ENCODE assay signal across 2 cellular contexts in the genomic region with DNA sequence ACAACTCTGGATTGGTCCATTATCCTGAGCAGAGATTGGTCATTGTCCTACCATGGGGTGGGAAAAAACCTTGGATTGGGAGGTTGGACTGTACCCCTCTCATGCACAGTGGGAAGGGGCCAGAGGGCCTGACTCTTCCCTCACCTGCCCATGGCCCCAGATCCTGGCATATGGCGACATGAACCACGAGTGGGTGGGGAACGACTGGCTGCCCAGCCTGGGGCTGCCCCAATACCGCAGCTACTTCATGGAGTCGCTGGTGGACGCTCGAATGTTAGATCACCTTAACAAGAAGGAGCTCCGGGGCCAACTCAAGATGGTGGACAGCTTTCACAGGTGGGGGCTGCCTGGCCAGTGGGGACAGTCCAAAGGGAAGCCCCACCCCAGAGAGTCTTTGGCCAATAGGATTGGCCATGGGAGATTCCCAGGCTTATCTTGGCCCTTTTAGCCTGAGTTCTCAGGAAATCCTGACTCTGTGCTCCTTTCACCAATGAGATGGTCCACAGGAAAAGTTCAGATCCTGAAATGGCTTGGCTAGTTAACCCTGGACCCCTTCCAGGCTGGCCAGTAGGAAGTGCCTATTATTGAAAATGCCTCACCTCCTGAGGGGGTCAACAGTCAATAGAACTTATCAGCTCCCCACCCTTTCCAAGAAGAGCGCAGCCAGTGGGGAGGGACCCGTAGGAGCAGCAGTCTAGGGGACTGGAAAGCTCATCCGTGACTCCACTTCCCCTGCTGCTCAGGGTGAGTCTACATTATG.
TF ChIP-seq lines count a peak whose summit lies in the region.

No MANE protein-coding gene starts in this region.

TF ChIP-seq in SK-N-SH, 30 proteins besides CTCF, POLR2A, EP300 and RAD21 (continued from another document):
- TF ChIP-seq, protein P1, sequence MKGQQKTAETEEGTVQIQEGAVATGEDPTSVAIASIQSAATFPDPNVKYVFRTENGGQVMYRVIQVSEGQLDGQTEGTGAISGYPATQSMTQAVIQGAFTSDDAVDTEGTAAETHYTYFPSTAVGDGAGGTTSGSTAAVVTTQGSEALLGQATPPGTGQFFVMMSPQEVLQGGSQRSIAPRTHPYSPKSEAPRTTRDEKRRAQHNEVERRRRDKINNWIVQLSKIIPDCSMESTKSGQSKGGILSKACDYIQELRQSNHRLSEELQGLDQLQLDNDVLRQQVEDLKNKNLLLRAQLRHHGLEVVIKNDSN (IDR thresholded peaks at IDR 0.05; ENCODE audit: borderline replicate concordance, low read depth): no peak
- no peak for TF ChIP-seq FOSL2 (IDR thresholded peaks at IDR 0.05; ENCODE audit: borderline replicate concordance, low read depth)
- TF ChIP-seq, protein P2, sequence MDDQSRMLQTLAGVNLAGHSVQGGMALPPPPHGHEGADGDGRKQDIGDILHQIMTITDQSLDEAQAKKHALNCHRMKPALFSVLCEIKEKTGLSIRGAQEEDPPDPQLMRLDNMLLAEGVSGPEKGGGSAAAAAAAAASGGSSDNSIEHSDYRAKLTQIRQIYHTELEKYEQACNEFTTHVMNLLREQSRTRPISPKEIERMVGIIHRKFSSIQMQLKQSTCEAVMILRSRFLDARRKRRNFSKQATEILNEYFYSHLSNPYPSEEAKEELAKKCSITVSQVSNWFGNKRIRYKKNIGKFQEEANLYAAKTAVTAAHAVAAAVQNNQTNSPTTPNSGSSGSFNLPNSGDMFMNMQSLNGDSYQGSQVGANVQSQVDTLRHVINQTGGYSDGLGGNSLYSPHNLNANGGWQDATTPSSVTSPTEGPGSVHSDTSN (IDR thresholded peaks at IDR 0.05): no peak
- TF ChIP-seq NRF1 (IDR thresholded peaks at IDR 0.05; ENCODE audit: low read depth, low read length): no peak
- TF ChIP-seq JUND (IDR thresholded peaks at IDR 0.05): no peak
- TF ChIP-seq MXI1 (IDR thresholded peaks at IDR 0.05; ENCODE audit: low read depth, low read length): no peak
- no peak for TF ChIP-seq GATA2 (CRISPR knock-in tag; IDR thresholded peaks at IDR 0.05)
- TF ChIP-seq RXRA (IDR thresholded peaks at IDR 0.05; ENCODE audit: borderline replicate concordance, low read depth): no peak
- TF ChIP-seq EZH2phosphoT487 (IDR thresholded peaks at IDR 0.05; ENCODE audit: borderline replicate concordance, low read depth): no peak
- no peak for TF ChIP-seq GABPA (IDR thresholded peaks at IDR 0.05; ENCODE audit: low read depth)
- TF ChIP-seq SIN3A (IDR thresholded peaks at IDR 0.05; ENCODE audit: borderline replicate concordance, low read depth, low read length): no peak
- TF ChIP-seq ELF1 (IDR thresholded peaks at IDR 0.05): no peak
- TF ChIP-seq, protein P3, sequence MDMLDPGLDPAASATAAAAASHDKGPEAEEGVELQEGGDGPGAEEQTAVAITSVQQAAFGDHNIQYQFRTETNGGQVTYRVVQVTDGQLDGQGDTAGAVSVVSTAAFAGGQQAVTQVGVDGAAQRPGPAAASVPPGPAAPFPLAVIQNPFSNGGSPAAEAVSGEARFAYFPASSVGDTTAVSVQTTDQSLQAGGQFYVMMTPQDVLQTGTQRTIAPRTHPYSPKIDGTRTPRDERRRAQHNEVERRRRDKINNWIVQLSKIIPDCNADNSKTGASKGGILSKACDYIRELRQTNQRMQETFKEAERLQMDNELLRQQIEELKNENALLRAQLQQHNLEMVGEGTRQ (IDR thresholded peaks at IDR 0.05; ENCODE audit: borderline replicate concordance, low read depth, low read length): no peak

TF ChIP-seq in SK-N-SH treated with all-trans-retinoic acid at 6 μM for 48 hours, 23 proteins besides CTCF, POLR2A, EP300 and RAD21 (continued from another document):
- TF ChIP-seq, protein P4, sequence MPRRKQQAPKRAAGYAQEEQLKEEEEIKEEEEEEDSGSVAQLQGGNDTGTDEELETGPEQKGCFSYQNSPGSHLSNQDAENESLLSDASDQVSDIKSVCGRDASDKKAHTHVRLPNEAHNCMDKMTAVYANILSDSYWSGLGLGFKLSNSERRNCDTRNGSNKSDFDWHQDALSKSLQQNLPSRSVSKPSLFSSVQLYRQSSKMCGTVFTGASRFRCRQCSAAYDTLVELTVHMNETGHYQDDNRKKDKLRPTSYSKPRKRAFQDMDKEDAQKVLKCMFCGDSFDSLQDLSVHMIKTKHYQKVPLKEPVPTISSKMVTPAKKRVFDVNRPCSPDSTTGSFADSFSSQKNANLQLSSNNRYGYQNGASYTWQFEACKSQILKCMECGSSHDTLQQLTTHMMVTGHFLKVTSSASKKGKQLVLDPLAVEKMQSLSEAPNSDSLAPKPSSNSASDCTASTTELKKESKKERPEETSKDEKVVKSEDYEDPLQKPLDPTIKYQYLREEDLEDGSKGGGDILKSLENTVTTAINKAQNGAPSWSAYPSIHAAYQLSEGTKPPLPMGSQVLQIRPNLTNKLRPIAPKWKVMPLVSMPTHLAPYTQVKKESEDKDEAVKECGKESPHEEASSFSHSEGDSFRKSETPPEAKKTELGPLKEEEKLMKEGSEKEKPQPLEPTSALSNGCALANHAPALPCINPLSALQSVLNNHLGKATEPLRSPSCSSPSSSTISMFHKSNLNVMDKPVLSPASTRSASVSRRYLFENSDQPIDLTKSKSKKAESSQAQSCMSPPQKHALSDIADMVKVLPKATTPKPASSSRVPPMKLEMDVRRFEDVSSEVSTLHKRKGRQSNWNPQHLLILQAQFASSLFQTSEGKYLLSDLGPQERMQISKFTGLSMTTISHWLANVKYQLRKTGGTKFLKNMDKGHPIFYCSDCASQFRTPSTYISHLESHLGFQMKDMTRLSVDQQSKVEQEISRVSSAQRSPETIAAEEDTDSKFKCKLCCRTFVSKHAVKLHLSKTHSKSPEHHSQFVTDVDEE (CRISPR knock-in tag; IDR thresholded peaks at IDR 0.05): no peak
- TF ChIP-seq BACH2 (CRISPR knock-in tag; IDR thresholded peaks at IDR 0.05; ENCODE audit: borderline replicate concordance): no peak
- TF ChIP-seq RARB (CRISPR knock-in tag; IDR thresholded peaks at IDR 0.05): no peak
- TF ChIP-seq ESRRG (CRISPR knock-in tag; IDR thresholded peaks at IDR 0.05): no peak
- TF ChIP-seq TOX (CRISPR knock-in tag; IDR thresholded peaks at IDR 0.05; ENCODE audit: borderline replicate concordance): no peak
- TF ChIP-seq ZNF565 (CRISPR knock-in tag; conservative IDR thresholded peaks at IDR 0.05; ENCODE audit: low read depth): no peak
- TF ChIP-seq, protein P5, sequence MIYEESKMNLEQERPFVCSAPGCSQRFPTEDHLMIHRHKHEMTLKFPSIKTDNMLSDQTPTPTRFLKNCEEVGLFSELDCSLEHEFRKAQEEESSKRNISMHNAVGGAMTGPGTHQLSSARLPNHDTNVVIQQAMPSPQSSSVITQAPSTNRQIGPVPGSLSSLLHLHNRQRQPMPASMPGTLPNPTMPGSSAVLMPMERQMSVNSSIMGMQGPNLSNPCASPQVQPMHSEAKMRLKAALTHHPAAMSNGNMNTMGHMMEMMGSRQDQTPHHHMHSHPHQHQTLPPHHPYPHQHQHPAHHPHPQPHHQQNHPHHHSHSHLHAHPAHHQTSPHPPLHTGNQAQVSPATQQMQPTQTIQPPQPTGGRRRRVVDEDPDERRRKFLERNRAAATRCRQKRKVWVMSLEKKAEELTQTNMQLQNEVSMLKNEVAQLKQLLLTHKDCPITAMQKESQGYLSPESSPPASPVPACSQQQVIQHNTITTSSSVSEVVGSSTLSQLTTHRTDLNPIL (CRISPR knock-in tag; IDR thresholded peaks at IDR 0.05; ENCODE audit: low read depth): no peak
- TF ChIP-seq PPARA (CRISPR knock-in tag; IDR thresholded peaks at IDR 0.05; ENCODE audit: borderline replicate concordance): no peak
- no peak for TF ChIP-seq ZFP30 (CRISPR knock-in tag; IDR thresholded peaks at IDR 0.05)
- TF ChIP-seq, protein P6, sequence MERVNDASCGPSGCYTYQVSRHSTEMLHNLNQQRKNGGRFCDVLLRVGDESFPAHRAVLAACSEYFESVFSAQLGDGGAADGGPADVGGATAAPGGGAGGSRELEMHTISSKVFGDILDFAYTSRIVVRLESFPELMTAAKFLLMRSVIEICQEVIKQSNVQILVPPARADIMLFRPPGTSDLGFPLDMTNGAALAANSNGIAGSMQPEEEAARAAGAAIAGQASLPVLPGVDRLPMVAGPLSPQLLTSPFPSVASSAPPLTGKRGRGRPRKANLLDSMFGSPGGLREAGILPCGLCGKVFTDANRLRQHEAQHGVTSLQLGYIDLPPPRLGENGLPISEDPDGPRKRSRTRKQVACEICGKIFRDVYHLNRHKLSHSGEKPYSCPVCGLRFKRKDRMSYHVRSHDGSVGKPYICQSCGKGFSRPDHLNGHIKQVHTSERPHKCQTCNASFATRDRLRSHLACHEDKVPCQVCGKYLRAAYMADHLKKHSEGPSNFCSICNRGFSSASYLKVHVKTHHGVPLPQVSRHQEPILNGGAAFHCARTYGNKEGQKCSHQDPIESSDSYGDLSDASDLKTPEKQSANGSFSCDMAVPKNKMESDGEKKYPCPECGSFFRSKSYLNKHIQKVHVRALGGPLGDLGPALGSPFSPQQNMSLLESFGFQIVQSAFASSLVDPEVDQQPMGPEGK (CRISPR knock-in tag; IDR thresholded peaks at IDR 0.05; ENCODE audit: borderline replicate concordance): no peak
- TF ChIP-seq, protein P7, sequence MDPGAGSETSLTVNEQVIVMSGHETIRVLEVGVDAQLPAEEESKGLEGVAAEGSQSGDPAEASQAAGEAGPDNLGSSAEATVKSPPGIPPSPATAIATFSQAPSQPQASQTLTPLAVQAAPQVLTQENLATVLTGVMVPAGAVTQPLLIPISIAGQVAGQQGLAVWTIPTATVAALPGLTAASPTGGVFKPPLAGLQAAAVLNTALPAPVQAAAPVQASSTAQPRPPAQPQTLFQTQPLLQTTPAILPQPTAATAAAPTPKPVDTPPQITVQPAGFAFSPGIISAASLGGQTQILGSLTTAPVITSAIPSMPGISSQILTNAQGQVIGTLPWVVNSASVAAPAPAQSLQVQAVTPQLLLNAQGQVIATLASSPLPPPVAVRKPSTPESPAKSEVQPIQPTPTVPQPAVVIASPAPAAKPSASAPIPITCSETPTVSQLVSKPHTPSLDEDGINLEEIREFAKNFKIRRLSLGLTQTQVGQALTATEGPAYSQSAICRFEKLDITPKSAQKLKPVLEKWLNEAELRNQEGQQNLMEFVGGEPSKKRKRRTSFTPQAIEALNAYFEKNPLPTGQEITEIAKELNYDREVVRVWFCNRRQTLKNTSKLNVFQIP (CRISPR knock-in tag; IDR thresholded peaks at IDR 0.05; ENCODE audit: borderline replicate concordance, low read depth): no peak
- TF ChIP-seq ZC3H10 (CRISPR knock-in tag; IDR thresholded peaks at IDR 0.05): no peak
- TF ChIP-seq ISL1 (CRISPR knock-in tag; IDR thresholded peaks at IDR 0.05): no peak
- no peak for TF ChIP-seq SNAI2 (CRISPR knock-in tag; IDR thresholded peaks at IDR 0.05)
- TF ChIP-seq TCF4 (CRISPR knock-in tag; IDR thresholded peaks at IDR 0.05; ENCODE audit: borderline replicate concordance): no peak
- TF ChIP-seq, protein P8, sequence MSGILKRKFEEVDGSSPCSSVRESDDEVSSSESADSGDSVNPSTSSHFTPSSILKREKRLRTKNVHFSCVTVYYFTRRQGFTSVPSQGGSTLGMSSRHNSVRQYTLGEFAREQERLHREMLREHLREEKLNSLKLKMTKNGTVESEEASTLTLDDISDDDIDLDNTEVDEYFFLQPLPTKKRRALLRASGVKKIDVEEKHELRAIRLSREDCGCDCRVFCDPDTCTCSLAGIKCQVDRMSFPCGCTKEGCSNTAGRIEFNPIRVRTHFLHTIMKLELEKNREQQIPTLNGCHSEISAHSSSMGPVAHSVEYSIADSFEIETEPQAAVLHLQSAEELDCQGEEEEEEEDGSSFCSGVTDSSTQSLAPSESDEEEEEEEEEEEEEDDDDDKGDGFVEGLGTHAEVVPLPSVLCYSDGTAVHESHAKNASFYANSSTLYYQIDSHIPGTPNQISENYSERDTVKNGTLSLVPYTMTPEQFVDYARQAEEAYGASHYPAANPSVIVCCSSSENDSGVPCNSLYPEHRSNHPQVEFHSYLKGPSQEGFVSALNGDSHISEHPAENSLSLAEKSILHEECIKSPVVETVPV (CRISPR knock-in tag; IDR thresholded peaks at IDR 0.05): no peak
